1 cellular context compared by ENCODE assay signal in the genomic region with DNA sequence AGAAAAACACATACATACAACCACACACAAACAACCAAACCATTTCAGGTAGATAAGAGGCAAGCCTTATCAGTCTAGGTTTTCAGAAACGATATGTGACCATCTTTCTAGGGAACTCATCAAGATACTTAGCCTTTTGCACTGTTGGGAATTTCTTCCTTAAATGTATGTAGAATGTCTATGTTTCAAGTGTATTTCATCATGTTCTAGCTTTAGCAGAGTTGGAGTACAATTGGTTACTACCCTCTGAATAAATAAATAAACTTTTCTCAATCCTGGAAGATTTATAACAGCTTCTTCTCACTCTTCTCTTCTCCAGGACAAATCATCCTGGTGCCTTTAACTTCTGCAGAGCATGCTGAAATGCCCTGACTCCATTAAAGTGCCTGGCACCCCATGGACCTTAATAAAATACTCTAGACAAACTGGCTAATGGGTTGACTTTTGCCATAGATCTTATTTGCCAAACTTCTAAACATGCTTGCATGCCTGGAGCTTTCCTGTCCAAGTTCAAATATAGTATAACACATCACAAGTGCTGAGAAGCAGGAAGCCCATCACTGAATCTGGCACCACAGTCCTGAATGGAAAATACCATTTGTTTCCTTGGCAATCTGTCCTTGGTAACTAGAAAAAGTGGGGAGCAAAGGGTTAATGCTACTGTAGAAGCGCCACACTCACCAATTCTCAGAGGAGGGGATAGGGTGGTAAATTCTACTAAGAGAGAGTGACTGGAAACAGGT.
TF ChIP-seq lines count a peak whose summit lies in the region.

No MANE protein-coding gene starts in this region.

TF ChIP-seq in H1, 55 proteins besides CTCF, POLR2A, EP300 and RAD21:
- TF ChIP-seq BRCA1 (IDR thresholded peaks at IDR 0.05; ENCODE audit: low read depth, low read length) (no peak), MAX (IDR thresholded peaks at IDR 0.05) (no peak), RBBP5 (IDR thresholded peaks at IDR 0.05; ENCODE audit: borderline replicate concordance, low read depth, low read length) (no peak), EZH2 (IDR thresholded peaks at IDR 0.05; ENCODE audit: low read depth, low read length, severe bottlenecking) (no peak), SAP30 (IDR thresholded peaks at IDR 0.05; ENCODE audit: insufficient read depth, insufficient replicate concordance, low read length) (no peak), JUN (IDR thresholded peaks at IDR 0.05; ENCODE audit: low read depth, low read length) (no peak), BACH1 (IDR thresholded peaks at IDR 0.05; ENCODE audit: low read length) (no peak), E2F6 (IDR thresholded peaks at IDR 0.05) (no peak), CHD1 (IDR thresholded peaks at IDR 0.05; ENCODE audit: low read depth, low read length) (no peak), CBX5 (IDR thresholded peaks at IDR 0.05; ENCODE audit: low read depth, low read length) (no peak)
- TF ChIP-seq, protein P1, sequence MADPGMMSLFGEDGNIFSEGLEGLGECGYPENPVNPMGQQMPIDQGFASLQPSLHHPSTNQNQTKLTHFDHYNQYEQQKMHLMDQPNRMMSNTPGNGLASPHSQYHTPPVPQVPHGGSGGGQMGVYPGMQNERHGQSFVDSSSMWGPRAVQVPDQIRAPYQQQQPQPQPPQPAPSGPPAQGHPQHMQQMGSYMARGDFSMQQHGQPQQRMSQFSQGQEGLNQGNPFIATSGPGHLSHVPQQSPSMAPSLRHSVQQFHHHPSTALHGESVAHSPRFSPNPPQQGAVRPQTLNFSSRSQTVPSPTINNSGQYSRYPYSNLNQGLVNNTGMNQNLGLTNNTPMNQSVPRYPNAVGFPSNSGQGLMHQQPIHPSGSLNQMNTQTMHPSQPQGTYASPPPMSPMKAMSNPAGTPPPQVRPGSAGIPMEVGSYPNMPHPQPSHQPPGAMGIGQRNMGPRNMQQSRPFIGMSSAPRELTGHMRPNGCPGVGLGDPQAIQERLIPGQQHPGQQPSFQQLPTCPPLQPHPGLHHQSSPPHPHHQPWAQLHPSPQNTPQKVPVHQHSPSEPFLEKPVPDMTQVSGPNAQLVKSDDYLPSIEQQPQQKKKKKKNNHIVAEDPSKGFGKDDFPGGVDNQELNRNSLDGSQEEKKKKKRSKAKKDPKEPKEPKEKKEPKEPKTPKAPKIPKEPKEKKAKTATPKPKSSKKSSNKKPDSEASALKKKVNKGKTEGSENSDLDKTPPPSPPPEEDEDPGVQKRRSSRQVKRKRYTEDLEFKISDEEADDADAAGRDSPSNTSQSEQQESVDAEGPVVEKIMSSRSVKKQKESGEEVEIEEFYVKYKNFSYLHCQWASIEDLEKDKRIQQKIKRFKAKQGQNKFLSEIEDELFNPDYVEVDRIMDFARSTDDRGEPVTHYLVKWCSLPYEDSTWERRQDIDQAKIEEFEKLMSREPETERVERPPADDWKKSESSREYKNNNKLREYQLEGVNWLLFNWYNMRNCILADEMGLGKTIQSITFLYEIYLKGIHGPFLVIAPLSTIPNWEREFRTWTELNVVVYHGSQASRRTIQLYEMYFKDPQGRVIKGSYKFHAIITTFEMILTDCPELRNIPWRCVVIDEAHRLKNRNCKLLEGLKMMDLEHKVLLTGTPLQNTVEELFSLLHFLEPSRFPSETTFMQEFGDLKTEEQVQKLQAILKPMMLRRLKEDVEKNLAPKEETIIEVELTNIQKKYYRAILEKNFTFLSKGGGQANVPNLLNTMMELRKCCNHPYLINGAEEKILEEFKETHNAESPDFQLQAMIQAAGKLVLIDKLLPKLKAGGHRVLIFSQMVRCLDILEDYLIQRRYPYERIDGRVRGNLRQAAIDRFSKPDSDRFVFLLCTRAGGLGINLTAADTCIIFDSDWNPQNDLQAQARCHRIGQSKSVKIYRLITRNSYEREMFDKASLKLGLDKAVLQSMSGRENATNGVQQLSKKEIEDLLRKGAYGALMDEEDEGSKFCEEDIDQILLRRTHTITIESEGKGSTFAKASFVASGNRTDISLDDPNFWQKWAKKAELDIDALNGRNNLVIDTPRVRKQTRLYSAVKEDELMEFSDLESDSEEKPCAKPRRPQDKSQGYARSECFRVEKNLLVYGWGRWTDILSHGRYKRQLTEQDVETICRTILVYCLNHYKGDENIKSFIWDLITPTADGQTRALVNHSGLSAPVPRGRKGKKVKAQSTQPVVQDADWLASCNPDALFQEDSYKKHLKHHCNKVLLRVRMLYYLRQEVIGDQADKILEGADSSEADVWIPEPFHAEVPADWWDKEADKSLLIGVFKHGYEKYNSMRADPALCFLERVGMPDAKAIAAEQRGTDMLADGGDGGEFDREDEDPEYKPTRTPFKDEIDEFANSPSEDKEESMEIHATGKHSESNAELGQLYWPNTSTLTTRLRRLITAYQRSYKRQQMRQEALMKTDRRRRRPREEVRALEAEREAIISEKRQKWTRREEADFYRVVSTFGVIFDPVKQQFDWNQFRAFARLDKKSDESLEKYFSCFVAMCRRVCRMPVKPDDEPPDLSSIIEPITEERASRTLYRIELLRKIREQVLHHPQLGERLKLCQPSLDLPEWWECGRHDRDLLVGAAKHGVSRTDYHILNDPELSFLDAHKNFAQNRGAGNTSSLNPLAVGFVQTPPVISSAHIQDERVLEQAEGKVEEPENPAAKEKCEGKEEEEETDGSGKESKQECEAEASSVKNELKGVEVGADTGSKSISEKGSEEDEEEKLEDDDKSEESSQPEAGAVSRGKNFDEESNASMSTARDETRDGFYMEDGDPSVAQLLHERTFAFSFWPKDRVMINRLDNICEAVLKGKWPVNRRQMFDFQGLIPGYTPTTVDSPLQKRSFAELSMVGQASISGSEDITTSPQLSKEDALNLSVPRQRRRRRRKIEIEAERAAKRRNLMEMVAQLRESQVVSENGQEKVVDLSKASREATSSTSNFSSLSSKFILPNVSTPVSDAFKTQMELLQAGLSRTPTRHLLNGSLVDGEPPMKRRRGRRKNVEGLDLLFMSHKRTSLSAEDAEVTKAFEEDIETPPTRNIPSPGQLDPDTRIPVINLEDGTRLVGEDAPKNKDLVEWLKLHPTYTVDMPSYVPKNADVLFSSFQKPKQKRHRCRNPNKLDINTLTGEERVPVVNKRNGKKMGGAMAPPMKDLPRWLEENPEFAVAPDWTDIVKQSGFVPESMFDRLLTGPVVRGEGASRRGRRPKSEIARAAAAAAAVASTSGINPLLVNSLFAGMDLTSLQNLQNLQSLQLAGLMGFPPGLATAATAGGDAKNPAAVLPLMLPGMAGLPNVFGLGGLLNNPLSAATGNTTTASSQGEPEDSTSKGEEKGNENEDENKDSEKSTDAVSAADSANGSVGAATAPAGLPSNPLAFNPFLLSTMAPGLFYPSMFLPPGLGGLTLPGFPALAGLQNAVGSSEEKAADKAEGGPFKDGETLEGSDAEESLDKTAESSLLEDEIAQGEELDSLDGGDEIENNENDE (IDR thresholded peaks at IDR 0.05; ENCODE audit: insufficient replicate concordance, low read length) = no peak
